Comparison of ENCODE assay signal across 11 cellular contexts in the genomic region with DNA sequence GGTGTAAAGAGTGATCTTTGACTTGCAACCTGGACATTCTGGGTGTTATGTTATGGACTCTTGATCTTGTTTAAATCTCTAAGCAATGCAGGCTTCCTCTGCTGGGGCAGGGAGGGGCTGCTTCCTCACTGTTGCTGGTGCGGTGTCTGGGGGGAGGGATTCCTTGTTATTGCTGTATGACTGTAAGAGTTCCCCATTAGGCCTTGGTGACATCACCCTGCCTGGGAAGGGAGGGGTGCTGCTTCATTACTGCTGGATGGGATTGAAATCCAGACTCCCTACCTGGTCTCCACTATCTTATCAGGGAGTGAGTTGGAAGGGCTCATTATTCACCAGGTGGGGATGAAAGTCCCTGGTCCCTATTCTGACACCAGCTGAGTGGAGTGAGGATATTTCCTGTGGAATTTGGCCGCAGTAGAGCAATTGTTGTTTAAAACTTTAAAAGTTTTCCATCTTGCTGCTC. TPM values are rescaled to one million over a fixed set of nuclear protein-coding genes. Genes with fewer than 3 reads are reported as not detected.
DNase-seq lines count a peak whose midpoint lies in the region; ATAC-seq and TF ChIP-seq lines count a peak whose summit lies in the region.
"Had no signal": no experiment of that assay in that cellular context is flagged by ENCODE, and none has a peak within 500 bp of the region (broad histone marks: within the 10 kb centered on the region; RNA-seq: fewer than 3 reads in every experiment).

No MANE protein-coding gene starts in this region.

- TF ChIP-seq CTCF in heart left ventricle (IDR thresholded peaks at IDR 0.05) = no peak
- no peak for TF ChIP-seq CTCF in smooth muscle cell (IDR thresholded peaks at IDR 0.05; ENCODE audit: borderline replicate concordance, insufficient read depth, poor library complexity, severe bottlenecking)
- TF ChIP-seq CTCF in A673 (conservative IDR thresholded peaks at IDR 0.05; ENCODE audit: low read depth, low read length) = no peak

- H3K9me3 ChIP-seq in heart left ventricle = no peaks in the 10 kb centered on the region
- H3K9me3 ChIP-seq in smooth muscle cell (replicated peaks; ENCODE audit: low read depth) = no peaks in the 10 kb centered on the region
- H3K9me3 ChIP-seq in A673 (ENCODE audit: low read depth, low read length, poor library complexity, severe bottlenecking) = no peaks in the 10 kb centered on the region

- H3K36me3 ChIP-seq in heart left ventricle = peaks cover 0 to 13% (median 0%) of the 10 kb centered on the region in 9 donors
- H3K36me3 ChIP-seq in smooth muscle cell (ENCODE audit: low read depth) = no peaks in the 10 kb centered on the region
- peaks cover 5% of the 10 kb centered on the region for H3K36me3 ChIP-seq in A673 (ENCODE audit: insufficient read depth, low read length, poor library complexity, severe bottlenecking)

- DNase-seq in NOMO-1 (lab: John Stamatoyannopoulos, UW; ENCODE audit: unreplicated experiment in 2 of 2) (peak; percentile 15 to 52), NOMO-1 treated with dmso at 0.1 percent for 144 hours (lab: John Stamatoyannopoulos, UW; ENCODE audit: unreplicated experiment) (no peak), heart left ventricle (peak in 4 of 5 donors; percentile 52 to 66 (median 60)), smooth muscle cell (lab: John Stamatoyannopoulos, UW; ENCODE audit: unreplicated experiment) (no peak), A673 (ENCODE audit: low spot score) (no peak), H4 (ENCODE audit: low spot score) (no peak)
- DNase-seq in activated CD8-positive, alpha-beta T cell treated with anti-CD3 and anti-CD28 coated beads, Interleukin-2, amount 10 ng/mL, durations not matched to agents 7 days and 5 days = no peak
- DNase-seq: activated CD8-positive, alpha-beta memory T cell treated with anti-CD3 and anti-CD28 coated beads, Interleukin-2, amount 50 U/mL, for 48 hours; NCI-H187 had no signal

- H3K4me3 Mint-ChIP-seq in activated CD8-positive, alpha-beta T cell treated with anti-CD3 and anti-CD28 coated beads, Interleukin-2, amount 10 ng/mL, durations not matched to agents 7 days and 5 days = no peak overlapping the region

- peak; percentile 32 for ATAC-seq in activated CD8-positive, alpha-beta T cell treated with anti-CD3 and anti-CD28 coated beads, Interleukin-2, amount 10 ng/mL, durations not matched to agents 7 days and 5 days
- ATAC-seq in heart left ventricle (peak; percentile 24 to 83 (median 66)), GM19452 (IDR thresholded peaks at IDR 0.05; ENCODE audit: unreplicated experiment) (no peak)

- H3K9ac ChIP-seq in smooth muscle cell (ENCODE audit: low read depth) = peak overlapping the region; percentile 13

- no peaks in the 10 kb centered on the region for H3K27me3 Mint-ChIP-seq in activated CD8-positive, alpha-beta T cell treated with anti-CD3 and anti-CD28 coated beads, Interleukin-2, amount 10 ng/mL, durations not matched to agents 7 days and 5 days (ENCODE audit: low read depth)

- 40 to 56% (median 53%) methylated on average over 2 of the region's 2 CpGs for WGBS in heart left ventricle, 4 donors
- 67% methylated on average over 2 of the region's 2 CpGs for WGBS in smooth muscle cell (ENCODE audit: low lambda C conversion rate)

- no peak overlapping the region for H2AFZ ChIP-seq in smooth muscle cell (ENCODE audit: low read depth)

- no peaks in the 10 kb centered on the region for H3F3A ChIP-seq in smooth muscle cell (ENCODE audit: low read depth)

- H3K79me2 ChIP-seq in smooth muscle cell (ENCODE audit: low read depth) = peaks cover 93% of the 10 kb centered on the region

- H3K4me2 ChIP-seq in smooth muscle cell = no peak overlapping the region

- H3K4me3 ChIP-seq in heart left ventricle (no peak overlapping the region), smooth muscle cell (no peak overlapping the region), A673 (ENCODE audit: low read depth, low read length, poor library complexity, severe bottlenecking) (no peak overlapping the region)

- H3K9me3 Mint-ChIP-seq in activated CD8-positive, alpha-beta T cell treated with anti-CD3 and anti-CD28 coated beads, Interleukin-2, amount 10 ng/mL, durations not matched to agents 7 days and 5 days (ENCODE audit: insufficient read depth) = no peaks in the 10 kb centered on the region

- H3K27me3 ChIP-seq in heart left ventricle (no peaks in the 10 kb centered on the region), smooth muscle cell (ENCODE audit: low read depth) (no peaks in the 10 kb centered on the region), A673 (replicated peaks; ENCODE audit: insufficient read depth, low read depth, low read length, poor library complexity) (no peaks in the 10 kb centered on the region)

- POLR2A ChIA-PET in activated CD8-positive, alpha-beta T cell treated with anti-CD3 and anti-CD28 coated beads, Interleukin-2, amount 10 ng/mL, durations not matched to agents 7 days and 5 days (lab: Charles Lee) = interaction anchor here (0.8 kb wide), 1 partner anchor 8 kb away, joined by 4 read pairs; a partner anchor contains a TSS
- POLR2A ChIA-PET in A673 (lab: Charles Lee; ENCODE audit: low non-redundant PET) = no interaction called here

- peaks cover 27% of the 10 kb centered on the region for H3K36me3 Mint-ChIP-seq in activated CD8-positive, alpha-beta T cell treated with anti-CD3 and anti-CD28 coated beads, Interleukin-2, amount 10 ng/mL, durations not matched to agents 7 days and 5 days (ENCODE audit: low read depth)

- peaks cover 50% of the 10 kb centered on the region for H4K20me1 ChIP-seq in smooth muscle cell (ENCODE audit: low read depth)

- H3K4me1 ChIP-seq in heart left ventricle (peaks cover 9 to 68% (median 37%) of the 10 kb centered on the region in 12 donors), smooth muscle cell (ENCODE audit: low read depth) (no peaks in the 10 kb centered on the region), A673 (ENCODE audit: insufficient read depth, low read length, poor library complexity, severe bottlenecking) (peaks cover 4% of the 10 kb centered on the region)

- peak overlapping the region in 10 of 12 donors; percentile 5 to 81 (median 32) for H3K27ac ChIP-seq in heart left ventricle
- peak overlapping the region; percentile 80 for H3K27ac ChIP-seq in smooth muscle cell (ENCODE audit: low read depth)
- no peak overlapping the region for H3K27ac ChIP-seq in A673 (ENCODE audit: low read depth, low read length, poor library complexity, severe bottlenecking)
- H3K27ac ChIP-seq: 22Rv1 had no signal

- H3K27ac Mint-ChIP-seq in activated CD8-positive, alpha-beta T cell treated with anti-CD3 and anti-CD28 coated beads, Interleukin-2, amount 10 ng/mL, durations not matched to agents 7 days and 5 days = peak overlapping the region; percentile 85

- no peak for TF ChIP-seq POLR2A in heart left ventricle (IDR thresholded peaks at IDR 0.05)

- no TSS peak for BruUV-seq in A673 (replicated peaks; lab: Mats Ljungman, UMichigan)

- peaks cover 58% of the 10 kb centered on the region for H3K4me1 Mint-ChIP-seq in activated CD8-positive, alpha-beta T cell treated with anti-CD3 and anti-CD28 coated beads, Interleukin-2, amount 10 ng/mL, durations not matched to agents 7 days and 5 days (ENCODE audit: low read depth)

- CTCF ChIA-PET in activated CD8-positive, alpha-beta T cell treated with anti-CD3 and anti-CD28 coated beads, Interleukin-2, amount 10 ng/mL, durations not matched to agents 7 days and 5 days (lab: Charles Lee) = no interaction called here
- CTCF ChIA-PET in A673 (lab: Charles Lee) = no interaction called here

- intact Hi-C loops in heart left ventricle (cut with DNase I) = no loop called here
- intact Hi-C loops in A673 (cut with micrococcal nuclease; ENCODE audit: unreplicated experiment) = no loop called here

RNA-seq across cellular contexts. Expression of a gene that starts 8.8 kb away (rescaled TPM):
- 100 to 1,000 TPM; 113 to 114 TPM for total RNA-seq in activated CD8-positive, alpha-beta T cell treated with anti-CD3 and anti-CD28 coated beads, Interleukin-2, amount 10 ng/mL, durations not matched to agents 7 days and 5 days
- 100 to 1,000 TPM; 394 to 789 (median 635) TPM for total RNA-seq in heart left ventricle
- 100 to 1,000 TPM; 247 to 519 TPM for polyA plus RNA-seq in heart left ventricle
- total RNA-seq in smooth muscle cell = 23.4 and 34.2 TPM in 2 replicates
- polyA plus RNA-seq in smooth muscle cell = 31.0 and 32.6 TPM in 2 replicates
- 111 and 113 TPM in 2 replicates for total RNA-seq in A673 (2021)
- total RNA-seq in H4 (2014; rRNA removed; shearing (Covaris generic)) = 67.1 and 93.7 TPM in 2 replicates

RNA-seq across cellular contexts. Expression of a gene that starts 33.1 kb away (rescaled TPM):
- 10 to 100 TPM; 63.8 to 65.9 TPM for total RNA-seq in activated CD8-positive, alpha-beta T cell treated with anti-CD3 and anti-CD28 coated beads, Interleukin-2, amount 10 ng/mL, durations not matched to agents 7 days and 5 days
- total RNA-seq in heart left ventricle (100 to 1,000 TPM in 2 of 9 donors, 10 to 100 TPM in 7; 55.4 to 129 (median 68.9) TPM), smooth muscle cell (50.8 and 83.5 TPM in 2 replicates), A673 (2021) (77.6 and 79.5 TPM in 2 replicates)
- polyA plus RNA-seq in heart left ventricle (10 to 100 TPM; 48.5 to 49.5 TPM), smooth muscle cell (38.4 and 48.7 TPM in 2 replicates)
- 289 and 353 TPM in 2 replicates for total RNA-seq in H4 (2014; rRNA removed; shearing (Covaris generic))

RNA-seq across cellular contexts. Expression of a gene that starts 41.5 kb away (rescaled TPM):
- 10 to 100 TPM; 83.6 to 86.5 TPM for total RNA-seq in activated CD8-positive, alpha-beta T cell treated with anti-CD3 and anti-CD28 coated beads, Interleukin-2, amount 10 ng/mL, durations not matched to agents 7 days and 5 days
- total RNA-seq in heart left ventricle (10 to 100 TPM; 19.4 to 43.4 (median 28.4) TPM), smooth muscle cell (42.7 and 43.2 TPM in 2 replicates), A673 (2021) (119 and 147 TPM in 2 replicates)
- polyA plus RNA-seq in heart left ventricle (10 to 100 TPM; 34.1 to 39.3 TPM), smooth muscle cell (64.5 and 71.8 TPM in 2 replicates)
- 166 and 182 TPM in 2 replicates for total RNA-seq in H4 (2014; rRNA removed; shearing (Covaris generic))

Comparison
In these comparisons a context has a peak if more than half of its experiments do, and no peak if none do; other contexts are left out.
1. DNase-seq: peak in NOMO-1 (2 of 2) and heart left ventricle (4 of 5); none in NOMO-1 treated with dmso at 0.1 percent for 144 hours (single experiment), activated CD8-positive, alpha-beta T cell treated with anti-CD3 and anti-CD28 coated beads, Interleukin-2, amount 10 ng/mL, durations not matched to agents 7 days and 5 days (single experiment), smooth muscle cell (single experiment), A673 (single experiment) and H4 (single experiment).